Comparison of ENCODE assay signal across 8 cellular contexts in genomic region chr11:118791961-118792578, GRCh38. TPM values are rescaled to one million over a fixed set of nuclear protein-coding genes. Genes with fewer than 3 reads are reported as not detected.
DNase-seq lines count a peak whose midpoint lies in the region; ATAC-seq, FAIRE-seq and TF ChIP-seq lines count a peak whose summit lies in the region.

No MANE protein-coding gene starts in this region.

- H2AFZ ChIP-seq in SK-N-SH (ENCODE audit: low read depth), result peak overlapping the region; percentile 85

- CTCF ChIA-PET in SK-N-SH (lab: Yijun Ruan, JAX), result interaction anchor here (0.8 to 9.5 kb wide), 17 partner anchors 12 to 249 kb away, joined by 3 to 101 read pairs (median 5); partner anchors contain the start of gene UPK2

- ATAC-seq in HG02870 (IDR thresholded peaks at IDR 0.05; ENCODE audit: unreplicated experiment), result no peak
- no peak for ATAC-seq in GM19351 (IDR thresholded peaks at IDR 0.05; ENCODE audit: unreplicated experiment)

- H3K27me3 ChIP-seq in SK-N-SH (ENCODE audit: insufficient read depth) (no peaks in the 10 kb centered on the region), spleen (replicated peaks in 1 of 7) (no peaks in the 10 kb centered on the region)

- TF ChIP-seq EP300 in SK-N-SH (IDR thresholded peaks at IDR 0.05; ENCODE audit: borderline replicate concordance in 1 of 2, low read depth in 1 of 2, low read length in 1 of 2), result no peak

- H3K9me3 ChIP-seq in SK-N-SH (no peaks in the 10 kb centered on the region), iPS-18c (ENCODE audit: control insufficient read depth, insufficient read depth, low read length) (no peaks in the 10 kb centered on the region), spleen (no peaks in the 10 kb centered on the region)

- POLR2A ChIA-PET in SK-N-SH (lab: Yijun Ruan, JAX), result interaction anchor here (0.6 to 2.4 kb wide), 7 partner anchors 11 to 165 kb away, joined by 3 to 18 read pairs (median 4); no protein-coding TSS in a partner anchor

- FAIRE-seq in GM12891 (lab: Jason Lieb, UNC), result peak; percentile 52

- H3K27ac ChIP-seq in SK-N-SH (ENCODE audit: low read depth in 2 of 2, low read length in 1 of 2) (peak overlapping the region; percentile 96 to 97), spleen (peak overlapping the region; percentile 99 to 100 (median 100))

- peaks cover 44% of the 10 kb centered on the region for H3K79me2 ChIP-seq in SK-N-SH (ENCODE audit: insufficient read depth)

- TF ChIP-seq CTCF in SK-N-SH (IDR thresholded peaks at IDR 0.05) (0 out of 2 replicates have a peak, but pooled peaks have one; percentile 1), spleen (IDR thresholded peaks at IDR 0.05 in 8 of 11, conservative IDR thresholded peaks at IDR 0.05 in 3 of 11) (no peak)

- H3K9me2 ChIP-seq in SK-N-SH, result no peaks in the 10 kb centered on the region

- intact Hi-C loops in spleen (cut with DNase I; ENCODE audit: low total_unique reads) (loop anchor here (5.0 kb wide), 1 partner anchor 100 kb away; no protein-coding TSS in a partner anchor), posterior vena cava (cut with DNase I) (no loop called here)

- no peak for TF ChIP-seq RAD21 in SK-N-SH (IDR thresholded peaks at IDR 0.05; ENCODE audit: low read length)

- TF ChIP-seq POLR2A in GM12891 (IDR thresholded peaks at IDR 0.05; ENCODE audit: low read depth, low read length) (no peak), spleen (IDR thresholded peaks at IDR 0.05) (no peak)

- DNase-seq in GM12891 (ENCODE audit: insufficient read length, low spot score) (peak; percentile 17), SK-N-SH (peak; percentile 57), astrocyte of the hippocampus (ENCODE audit: low read depth, low spot score) (peak; percentile 34), spleen (no peak), posterior vena cava (ENCODE audit: low spot score) (no peak)

- H4K20me1 ChIP-seq in SK-N-SH (ENCODE audit: insufficient read depth), result peaks cover 29% of the 10 kb centered on the region

- H3K36me3 ChIP-seq in SK-N-SH (replicated peaks in 1 of 2; ENCODE audit: control insufficient read depth in 1 of 2, insufficient read depth in 2 of 2, low read length in 1 of 2) (no peaks in the 10 kb centered on the region), spleen (peaks cover 0 to 4% (median 0%) of the 10 kb centered on the region in 6 donors)

- H3F3A ChIP-seq in SK-N-SH (replicated peaks; ENCODE audit: insufficient read depth), result peaks cover 11% of the 10 kb centered on the region

- peak overlapping the region; percentile 100 for H3K9ac ChIP-seq in SK-N-SH

- H3K4me1 ChIP-seq in SK-N-SH (ENCODE audit: control insufficient read depth in 1 of 2, insufficient read depth in 2 of 2, low read depth in 1 of 2, low read length in 1 of 2), result peaks cover 4 to 14% of the 10 kb centered on the region in 2 experiments; a peak in 2 of 4 replicates
- peaks cover 19 to 57% (median 33%) of the 10 kb centered on the region in 6 donors for H3K4me1 ChIP-seq in spleen

- H3K4me3 ChIP-seq in SK-N-SH (ENCODE audit: low read depth in 2 of 2, low read length in 1 of 2) (peak overlapping the region; percentile 71 to 90), iPS-18c (ENCODE audit: insufficient read depth, low read depth, low read length) (peak overlapping the region; percentile 98), spleen (peak overlapping the region; percentile 74 to 98 (median 88))

- 9% methylated on average over 32 of the region's 39 CpGs for WGBS in SK-N-SH (ENCODE audit: low lambda C conversion rate)
- 1 to 3% (median 2%) methylated on average over 27 to 39 of the region's 39 CpGs for WGBS in spleen, 5 donors

- peak overlapping the region; percentile 91 for H3K4me2 ChIP-seq in SK-N-SH

TF ChIP-seq in GM12891, 5 proteins besides CTCF, POLR2A, EP300 and RAD21:
- TF ChIP-seq POU2F2 (IDR thresholded peaks at IDR 0.05; ENCODE audit: low read depth, low read length), result no peak
- no peak for TF ChIP-seq TAF1 (IDR thresholded peaks at IDR 0.05; ENCODE audit: low read depth, low read length)
- no peak for TF ChIP-seq PAX5 (IDR thresholded peaks at IDR 0.05; ENCODE audit: insufficient read depth, low read length, severe bottlenecking)
- TF ChIP-seq POLR2AphosphoS5 (IDR thresholded peaks at IDR 0.05; ENCODE audit: low read depth, low read length), result no peak; the same call in 1 of the 2 replicates
- no peak for TF ChIP-seq SPI1 (IDR thresholded peaks at IDR 0.05; ENCODE audit: low read depth, low read length)

TF ChIP-seq in SK-N-SH, 30 proteins besides CTCF, POLR2A, EP300 and RAD21:
- no peak for TF ChIP-seq RFX5 (IDR thresholded peaks at IDR 0.05; ENCODE audit: low read length)
- TF ChIP-seq MXI1 (IDR thresholded peaks at IDR 0.05; ENCODE audit: low read depth, low read length), result no peak
- no peak for TF ChIP-seq PBX3 (IDR thresholded peaks at IDR 0.05)
- TF ChIP-seq GABPA (IDR thresholded peaks at IDR 0.05; ENCODE audit: low read depth), result no peak
- no peak for TF ChIP-seq TEAD4 (IDR thresholded peaks at IDR 0.05; ENCODE audit: borderline replicate concordance, insufficient read depth)
- no peak for TF ChIP-seq ZBTB33 (IDR thresholded peaks at IDR 0.05; ENCODE audit: borderline replicate concordance, low read depth)
- no peak for TF ChIP-seq NRF1 (IDR thresholded peaks at IDR 0.05; ENCODE audit: low read depth, low read length)
- TF ChIP-seq IRF3 (IDR thresholded peaks at IDR 0.05; ENCODE audit: low read depth, low read length), result no peak
- no peak for TF ChIP-seq TCF12 (IDR thresholded peaks at IDR 0.05)
- TF ChIP-seq FOXJ3 (CRISPR knock-in tag; IDR thresholded peaks at IDR 0.05), result no peak
- TF ChIP-seq NFIC (IDR thresholded peaks at IDR 0.05; ENCODE audit: borderline replicate concordance), result no peak
- no peak for TF ChIP-seq RCOR1 (IDR thresholded peaks at IDR 0.05; ENCODE audit: low read length)

RNA-seq across cellular contexts. Expression of gene DDX6, which starts 1.1 kb away (rescaled TPM):
- polyA plus RNA-seq in GM12891 (2012; ENCODE audit: low read depth, missing spikeins), result 27.3 TPM
- polyA plus RNA-seq in SK-N-SH (2012; rRNA removed), result 7.9 and 13.0 TPM in 2 replicates
- polyA plus RNA-seq in SK-N-SH (2012; cell fraction: cytosol; rRNA removed), result 10.6 and 12.3 TPM in 2 replicates
- 4.6 and 11.1 TPM in 2 replicates for polyA plus RNA-seq in SK-N-SH (2012; cell fraction: nucleus; rRNA removed)
- total RNA-seq in spleen, result 100 to 1,000 TPM; 146 to 206 (median 179) TPM
- polyA plus RNA-seq in spleen, result 10 to 100 TPM; 36.3 to 42.1 (median 36.9) TPM
- total RNA-seq in posterior vena cava, result 100 to 1,000 TPM; 104 to 117 TPM

Comparison
In these comparisons a context has a peak if more than half of its experiments do, and no peak if none do; other contexts are left out.
1. DNase-seq: peak in GM12891 (single experiment), SK-N-SH (single experiment) and astrocyte of the hippocampus (single experiment); none in spleen (single experiment) and posterior vena cava (single experiment).
2. Peak in every context shown above with its lines, with median percentiles within 50 percentile points of each other: H3K4me3 ChIP-seq.